ENCODE assay signal across 8 cellular contexts in the genomic region with DNA sequence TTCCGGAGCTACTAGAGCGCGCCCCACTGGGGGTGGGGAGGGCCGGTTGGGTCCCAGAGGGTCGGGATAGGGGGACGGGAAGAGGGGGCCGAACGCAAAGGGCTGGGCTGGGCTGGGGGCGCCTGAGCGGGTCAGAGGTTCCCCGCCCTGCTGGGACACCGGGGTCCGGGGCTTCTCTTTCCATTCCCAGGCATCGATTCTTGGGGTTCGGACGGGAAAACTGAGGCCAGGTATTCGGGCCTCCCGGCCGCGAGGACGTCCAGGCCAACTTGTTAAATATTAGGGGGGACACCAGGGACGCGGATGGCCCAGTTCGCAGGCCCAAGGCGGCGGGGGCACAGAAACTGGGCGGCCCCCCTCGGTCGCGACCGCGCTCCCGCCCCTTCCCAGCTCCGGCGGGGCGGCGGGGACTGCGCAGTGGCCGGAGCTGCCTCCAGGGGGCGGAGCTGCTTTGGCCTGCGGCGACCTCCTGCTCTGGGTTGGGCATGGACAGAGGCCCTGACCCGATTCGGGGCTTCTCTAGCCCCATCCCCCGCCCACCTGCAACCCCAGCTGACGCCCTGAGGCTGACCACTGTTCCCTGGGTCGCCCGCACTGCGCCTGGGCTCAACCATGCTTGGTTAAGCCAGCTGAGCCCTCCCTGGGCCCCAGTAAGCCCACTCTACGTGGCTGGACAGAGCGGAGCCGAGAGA. TPM values are rescaled to one million over a fixed set of nuclear protein-coding genes. Genes with fewer than 3 reads are reported as not detected.
A peak's percentile ranks its signal among the peaks of the same experiment; 100 is the strongest.
DNase-seq lines count a peak whose midpoint lies in the region; ATAC-seq and TF ChIP-seq lines count a peak whose summit lies in the region.

No MANE protein-coding gene starts in this region.

- peak overlapping the region; percentile 51 for H2BK120ac ChIP-seq in H9 (ENCODE audit: low read depth, low read length, poor library complexity, severe bottlenecking)

- no peak overlapping the region for H3K56ac ChIP-seq in H9 (ENCODE audit: insufficient read length, low read depth, low read length)

- H3K4me3 Mint-ChIP-seq in H9 = peak overlapping the region; percentile 70 to 83

- no peak overlapping the region; the same call in 1 of the 2 replicates for H3K4ac ChIP-seq in H9 (ENCODE audit: low read depth, low read length)

- peak overlapping the region; percentile 31 for H3K4me2 ChIP-seq in H9 (ENCODE audit: insufficient read depth, insufficient read length, low read length)

- H3K18ac ChIP-seq in H9 (ENCODE audit: insufficient read length, low read depth, low read length) = peak overlapping the region; percentile 79

- no peak overlapping the region for H3K27ac ChIP-seq in H9 (ENCODE audit: insufficient read length, low read depth, low read length)
- H3K27ac ChIP-seq in thoracic aorta = peak overlapping the region; percentile 68 to 86

- H3K27me3 Mint-ChIP-seq in H9 (ENCODE audit: low read depth) = peaks cover 6% of the 10 kb centered on the region

- H3K36me3 Mint-ChIP-seq in H9 (ENCODE audit: insufficient read depth in 1 of 3, low read depth in 3 of 3) = no peaks in the 10 kb centered on the region

- peaks cover 20% of the 10 kb centered on the region; the same call in 1 of the 2 replicates for H3K79me2 ChIP-seq in H9 (ENCODE audit: insufficient read depth, low read length)

- H3K9me3 ChIP-seq in H9 (ENCODE audit: control insufficient read depth, low read depth, low read length) (no peaks in the 10 kb centered on the region), mucosa of stomach (ENCODE audit: control insufficient read depth, low read length) (no peaks in the 10 kb centered on the region), thoracic aorta (no peaks in the 10 kb centered on the region)

- H2BK12ac ChIP-seq in H9 (ENCODE audit: insufficient read length, low read depth, low read length) = no peak overlapping the region

- H4K8ac ChIP-seq in H9 (replicated peaks; ENCODE audit: insufficient read length, low read depth, low read length) = no peak overlapping the region

- H3K79me1 ChIP-seq in H9 (ENCODE audit: insufficient read depth, low read depth, low read length, poor library complexity, severe bottlenecking) = peaks cover 3% of the 10 kb centered on the region

- H3K14ac ChIP-seq in H9 (ENCODE audit: insufficient read depth, low read length) = peak overlapping the region; percentile 92

- H2AK5ac ChIP-seq in H9 (ENCODE audit: insufficient read length, low read length) = no peak overlapping the region

- H4K5ac ChIP-seq in H9 (ENCODE audit: insufficient read length, low read depth, low read length) = no peak overlapping the region

- no peaks in the 10 kb centered on the region for H3K36me3 ChIP-seq in mucosa of stomach (ENCODE audit: control insufficient read depth, insufficient read depth, low read length)
- no peaks in the 10 kb centered on the region for H3K36me3 ChIP-seq in thoracic aorta

- no peaks in the 10 kb centered on the region; a peak in 1 of 5 replicates for H3K9me3 Mint-ChIP-seq in H9

- H3K27ac Mint-ChIP-seq in H9 = peak overlapping the region in 2 of 3 experiments; percentile 85 to 87; a peak in 4 of 7 replicates

- in situ Hi-C loops in G401 (cut with HindIII; ENCODE audit: low sequenced_read_pairs) = no loop called here

- no peak overlapping the region for H2BK5ac ChIP-seq in H9 (ENCODE audit: insufficient read length, low read length)

- H3K4me1 ChIP-seq in H9 (ENCODE audit: insufficient read depth, low read length) (no peaks in the 10 kb centered on the region; the same call in 1 of the 2 replicates), mucosa of stomach (ENCODE audit: control insufficient read depth, insufficient read depth, low read length) (peaks cover 30% of the 10 kb centered on the region), thoracic aorta (ENCODE audit: control insufficient read depth in 1 of 2, low read depth in 2 of 2) (peaks cover 24 to 37% of the 10 kb centered on the region in 2 donors)

- H3K4me1 Mint-ChIP-seq in H9 = peaks cover 12 to 25% of the 10 kb centered on the region in 2 experiments

- no peak overlapping the region for H3K23ac ChIP-seq in H9 (ENCODE audit: insufficient read length, low read depth, low read length)

- peak overlapping the region; percentile 25 for H3K4me3 ChIP-seq in mucosa of stomach (ENCODE audit: low read length)
- peak overlapping the region; percentile 93 for H3K4me3 ChIP-seq in thoracic aorta

- no peak overlapping the region for H4K91ac ChIP-seq in H9 (ENCODE audit: insufficient read length, low read depth, low read length)

- peaks cover 14% of the 10 kb centered on the region for H3K23me2 ChIP-seq in H9 (ENCODE audit: insufficient read length, low read depth, low read length, poor library complexity, severe bottlenecking)

- H3T11ph ChIP-seq in H9 (ENCODE audit: low read length) = no peak overlapping the region

- H3K9ac ChIP-seq in H9 (ENCODE audit: extremely low read depth, insufficient read length, low read length) (peak overlapping the region; percentile 81), mucosa of stomach (ENCODE audit: low read length) (peak overlapping the region; percentile 69)

- H3K27me3 ChIP-seq in H9 (ENCODE audit: insufficient read depth, low read length) (no peaks in the 10 kb centered on the region; the same call in 1 of the 2 replicates), mucosa of stomach (ENCODE audit: control insufficient read depth, insufficient read depth, low read length) (no peaks in the 10 kb centered on the region), thoracic aorta (replicated peaks; ENCODE audit: insufficient read depth) (no peaks in the 10 kb centered on the region)

- H2AFZ ChIP-seq in H9 (ENCODE audit: low read length) = no peak overlapping the region

- DNase-seq in G401 (ENCODE audit: low spot score) (peak; percentile 35), H9 (peak; percentile 89), NCI-H146 (lab: John Stamatoyannopoulos, UW) (peak; percentile 43), thoracic aorta (ENCODE audit: low spot score) (no peak)
- DNase-seq in activated CD8-positive, alpha-beta memory T cell treated with anti-CD3 and anti-CD28 coated beads, Interleukin-2, amount 50 U/mL, for 48 hours = peak; percentile 86

- WGBS in H9 (ENCODE audit: extremely low coverage, insufficient read length, low lambda C conversion rate) = no CpG with 5 or more reads among the region's 52 CpGs

- H2BK15ac ChIP-seq in H9 (ENCODE audit: low read depth, low read length) = no peak overlapping the region

- no peak overlapping the region for H2BK20ac ChIP-seq in H9 (ENCODE audit: low read depth, low read length, poor library complexity, severe bottlenecking)

- ATAC-seq in esophagus mucosa = peak; percentile 25
- ATAC-seq in thoracic aorta (ENCODE audit: insufficient number of reproducible peaks, low FRiP score, low read depth) = no peak
- no peak for ATAC-seq in HG03469 (IDR thresholded peaks at IDR 0.05; ENCODE audit: unreplicated experiment)

- H4K20me1 ChIP-seq in H9 (ENCODE audit: control insufficient read depth, insufficient read depth, insufficient read length) = peaks cover 3% of the 10 kb centered on the region

- TF ChIP-seq CTCF in H9 (conservative IDR thresholded peaks at IDR 0.05) (peak; percentile 87), thoracic aorta (IDR thresholded peaks at IDR 0.05) (peak; percentile 76)

RNA-seq across cellular contexts. Expression of gene KLF16, which starts 1.2 kb away (rescaled TPM):
- 27.9 and 29.2 TPM in 2 replicates for total RNA-seq in G401 (2014; rRNA removed; shearing (Covaris generic))
- total RNA-seq in H9 (2021) (66.5 and 66.8 TPM in 2 replicates), esophagus mucosa (23.4 TPM), thoracic aorta (10 to 100 TPM in 1 of 2 donors, 1 to 10 TPM in 1; 7.7 to 11.0 TPM)

RNA-seq across cellular contexts. Expression of gene REXO1, which starts 16.3 kb away (rescaled TPM):
- 7.8 and 10.7 TPM in 2 replicates for total RNA-seq in G401 (2014; rRNA removed; shearing (Covaris generic))
- total RNA-seq in H9 (2021) = 45.6 and 56.8 TPM in 2 replicates
- 16.9 TPM for total RNA-seq in esophagus mucosa
- total RNA-seq in thoracic aorta = 10 to 100 TPM; 18.2 to 24.5 TPM

RNA-seq across cellular contexts. Expression of gene ABHD17A, which starts 20.7 kb away (rescaled TPM):
- total RNA-seq in G401 (2014; rRNA removed; shearing (Covaris generic)) = 94.4 and 130 TPM in 2 replicates
- total RNA-seq in H9 (2021) (47.5 and 50.3 TPM in 2 replicates), esophagus mucosa (50.9 TPM), thoracic aorta (100 to 1,000 TPM in 1 of 2 donors, 10 to 100 TPM in 1; 96.8 to 143 TPM)

RNA-seq across cellular contexts. Expression of gene ADAT3, which starts 40.6 kb away (rescaled TPM):
- 8.6 and 13.5 TPM in 2 replicates for total RNA-seq in G401 (2014; rRNA removed; shearing (Covaris generic))
- total RNA-seq in H9 (2021) (12.2 and 12.9 TPM in 2 replicates), esophagus mucosa (5.5 TPM), thoracic aorta (1 to 10 TPM; 3.9 to 8.4 TPM)

RNA-seq across cellular contexts. Expression of gene SCAMP4, which starts 40.6 kb away (rescaled TPM):
- 45.9 and 70.6 TPM in 2 replicates for total RNA-seq in G401 (2014; rRNA removed; shearing (Covaris generic))
- total RNA-seq in H9 (2021) = 65.0 and 69.0 TPM in 2 replicates
- total RNA-seq in esophagus mucosa = 45.6 TPM
- total RNA-seq in thoracic aorta = 10 to 100 TPM; 44.1 to 73.7 TPM
